7 cellular contexts compared by ENCODE assay signal in the genomic region with DNA sequence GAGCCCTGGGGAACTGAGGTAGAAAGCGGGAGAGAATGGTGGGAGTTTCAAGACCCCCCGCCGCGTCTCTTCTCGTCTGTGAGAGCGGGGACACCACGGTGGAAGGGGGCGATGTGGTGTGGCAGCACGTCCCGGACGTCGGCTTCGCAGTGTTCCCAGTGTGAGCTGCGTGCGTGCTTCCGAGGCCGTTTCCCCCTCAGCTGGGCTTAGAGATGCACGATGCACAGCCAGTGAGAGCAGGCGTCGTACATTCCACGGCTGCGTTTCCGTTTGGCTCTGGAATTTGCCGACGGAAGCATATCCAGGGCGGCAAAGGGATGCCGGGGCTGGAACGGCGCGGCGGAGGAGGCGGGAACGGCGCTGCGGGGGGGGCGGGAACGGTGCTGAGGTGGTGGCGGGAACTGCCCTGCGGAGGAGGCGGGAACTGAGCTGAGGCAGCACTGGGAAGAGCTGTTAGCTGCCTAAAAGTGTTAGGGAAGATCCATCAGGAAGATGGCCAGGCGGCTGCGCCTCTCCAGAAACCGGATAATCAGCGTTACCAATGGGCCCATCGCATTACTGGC. TPM values are rescaled to one million over a fixed set of nuclear protein-coding genes. Genes with fewer than 3 reads are reported as not detected.
DNase-seq lines count a peak whose midpoint lies in the region; ATAC-seq, FAIRE-seq and TF ChIP-seq lines count a peak whose summit lies in the region.

No MANE protein-coding gene starts in this region.

- intact Hi-C loops in mucosa of descending colon (cut with DNase I, micrococcal nuclease) (no loop called here), uterus (cut with DNase I; ENCODE audit: low total_unique reads) (no loop called here)

- H3K36me3 ChIP-seq in esophagus (ENCODE audit: control insufficient read depth in 2 of 2, insufficient read depth in 2 of 2, low read length in 1 of 2) (no peaks in the 10 kb centered on the region), mucosa of descending colon (ENCODE audit: low read depth) (no peaks in the 10 kb centered on the region), uterus (no peaks in the 10 kb centered on the region)

- H3K4me3 ChIP-seq in esophagus (ENCODE audit: low read depth in 1 of 2, low read length in 2 of 2) (peak overlapping the region; percentile 15 to 35), mucosa of descending colon (no peak overlapping the region), uterus (peak overlapping the region; percentile 8 to 35)

- no peak for TF ChIP-seq CTCF in mucosa of descending colon (IDR thresholded peaks at IDR 0.05)
- TF ChIP-seq CTCF in uterus (IDR thresholded peaks at IDR 0.05): no peak

- no peak for TF ChIP-seq POLR2A in uterus (IDR thresholded peaks at IDR 0.05)

- H3K9me3 ChIP-seq in esophagus (ENCODE audit: control insufficient read depth in 2 of 2, insufficient read depth in 1 of 2, low read depth in 1 of 2, low read length in 1 of 2) (peaks cover 0 to 5% of the 10 kb centered on the region in 2 donors), mucosa of descending colon (peaks cover 18% of the 10 kb centered on the region), uterus (peaks cover 0 to 5% of the 10 kb centered on the region in 2 donors)

- FAIRE-seq in GM19239 (lab: Jason Lieb, UNC): no peak

- peak; percentile 16 for DNase-seq in GM04504 (ENCODE audit: low read depth)
- DNase-seq in NCI-H526 (lab: John Stamatoyannopoulos, UW): peak; percentile 43 to 91
- peak; percentile 65 to 76 (median 67) for DNase-seq in mucosa of descending colon
- peak; percentile 64 to 70 for DNase-seq in uterus
- DNase-seq in GM19239 (ENCODE audit: insufficient read length, low spot score): no peak

- WGBS in esophagus, 2 donors: 15 to 35% methylated on average over 42 to 45 of the region's 45 CpGs

- peaks cover 0 to 4% of the 10 kb centered on the region in 2 donors for H3K4me1 ChIP-seq in esophagus (ENCODE audit: control insufficient read depth in 2 of 2, insufficient read depth in 2 of 2, low read length in 1 of 2)
- peaks cover 7% of the 10 kb centered on the region for H3K4me1 ChIP-seq in mucosa of descending colon (ENCODE audit: low read depth)
- H3K4me1 ChIP-seq in uterus: peaks cover 0 to 3% of the 10 kb centered on the region in 2 donors

- ATAC-seq in mucosa of descending colon (peak; percentile 73), GM18502 (IDR thresholded peaks at IDR 0.05; ENCODE audit: poor library complexity, unreplicated experiment) (no peak)

- H3K27ac ChIP-seq in esophagus (ENCODE audit: low read depth in 2 of 2, low read length in 1 of 2) (peak overlapping the region; percentile 9 to 77), uterus (peak overlapping the region; percentile 54 to 59)

- H3K27me3 ChIP-seq in esophagus (ENCODE audit: control insufficient read depth in 1 of 2, insufficient read depth in 2 of 2, low read length in 2 of 2) (no peaks in the 10 kb centered on the region), uterus (no peaks in the 10 kb centered on the region)

RNA-seq across cellular contexts. Expression of a gene that starts 37.7 kb away (rescaled TPM):
- under 1 TPM; 0.05 to 0.10 TPM for polyA plus RNA-seq in esophagus
- 1 to 10 TPM in 1 of 3 donors, under 1 TPM in 2; 0.14 to 1.1 (median 0.41) TPM for total RNA-seq in mucosa of descending colon
- total RNA-seq in uterus: under 1 TPM in 1 of 4 donors, not detected in 3; 0.28 TPM

RNA-seq across cellular contexts. Expression of a gene that starts 43.8 kb away (rescaled TPM):
- polyA plus RNA-seq in esophagus: under 1 TPM; 0.02 TPM
- 10 to 100 TPM; 14.3 to 57.5 (median 17.1) TPM for total RNA-seq in mucosa of descending colon
- total RNA-seq in uterus: 1 to 10 TPM in 1 of 4 donors, not detected in 3; 1.0 TPM

Comparison
In these comparisons a context has a peak if more than half of its experiments do, and no peak if none do; other contexts are left out.
1. RNA of a gene that starts 43.8 kb away (total RNA-seq): 14.3 to 57.5 TPM in mucosa of descending colon; 1.0 TPM in uterus; every median in the first group is over 4 times any median in the second.